ENCODE assay signal across 1 cellular context in genomic region chr3:155308831-155309230, GRCh38.
TF ChIP-seq lines count a peak whose summit lies in the region.

No MANE protein-coding gene starts in this region.

TF ChIP-seq in endothelial cell of umbilical vein, 7 proteins besides CTCF, POLR2A, EP300 and RAD21:
- TF ChIP-seq POLR2AphosphoS5 (IDR thresholded peaks at IDR 0.05; ENCODE audit: insufficient read depth, low read depth, low read length) (no peak), JUN (IDR thresholded peaks at IDR 0.05; ENCODE audit: borderline replicate concordance, insufficient read depth, insufficient read length, low read depth) (no peak), EZH2 (IDR thresholded peaks at IDR 0.05; ENCODE audit: borderline replicate concordance, low read depth, low read length, severe bottlenecking) (no peak), GATA2 (IDR thresholded peaks at IDR 0.05; ENCODE audit: insufficient read depth, insufficient read length, low read depth, low read length) (no peak), FOS (IDR thresholded peaks at IDR 0.05; ENCODE audit: borderline replicate concordance, insufficient read depth, low read length) (peak; percentile 68)
